ENCODE assay signal across 17 cellular contexts in genomic region chr7:118250860-118251494, GRCh38. TPM values are rescaled to one million over a fixed set of nuclear protein-coding genes. Genes with fewer than 3 reads are reported as not detected.
A peak's percentile ranks its signal among the peaks of the same experiment; 100 is the strongest.
DNase-seq lines count a peak whose midpoint lies in the region; ATAC-seq, FAIRE-seq and TF ChIP-seq lines count a peak whose summit lies in the region.
"Had no signal": no experiment of that assay in that cellular context is flagged by ENCODE, and none has a peak within 500 bp of the region (broad histone marks: within the 10 kb centered on the region; RNA-seq: fewer than 3 reads in every experiment).

No MANE protein-coding gene starts in this region.

- H3K27me3 Mint-ChIP-seq in MCF 10A (ENCODE audit: insufficient read depth, unreplicated experiment): peaks cover 81% of the 10 kb centered on the region

- H3K36me3 Mint-ChIP-seq in MCF 10A (ENCODE audit: insufficient read depth, unreplicated experiment): no peaks in the 10 kb centered on the region

- intact Hi-C loops in mammary epithelial cell (cut with micrococcal nuclease): loop anchor here (10.0 kb wide), 1 partner anchor 924 kb away; no protein-coding TSS in a partner anchor
- intact Hi-C loops in MCF 10A (cut with micrococcal nuclease): loop anchor here (10.0 kb wide), 2 partner anchors 254 to 664 kb away; no protein-coding TSS in a partner anchor

- peaks cover 2% of the 10 kb centered on the region for H3K27me3 ChIP-seq in mammary epithelial cell (ENCODE audit: insufficient read depth, low read length)
- H3K27me3 ChIP-seq: upper lobe of left lung had no signal

- H3K9ac ChIP-seq in mammary epithelial cell (ENCODE audit: insufficient read depth, low read length): no peak overlapping the region

- no peaks in the 10 kb centered on the region for H3K79me2 ChIP-seq in mammary epithelial cell (ENCODE audit: insufficient read depth, low read length)

- TF ChIP-seq CTCF in mammary epithelial cell (conservative IDR thresholded peaks at IDR 0.05 in 1 of 2, IDR thresholded peaks at IDR 0.05 in 1 of 2; ENCODE audit: extremely low read depth in 1 of 2, insufficient read depth in 1 of 2, low read depth in 1 of 2, low read length in 2 of 2) (peak; percentile 29 to 48), MCF 10A (IDR thresholded peaks at IDR 0.05; ENCODE audit: unreplicated experiment) (no peak), epithelial cell of esophagus (IDR thresholded peaks at IDR 0.05; ENCODE audit: insufficient read depth, low read depth, low read length, missing control alignments) (peak; percentile 27)

- FAIRE-seq in RCC 7860 (lab: Jason Lieb, UNC): peak; percentile 61
- FAIRE-seq: frontal cortex had no signal

- ATAC-seq in HG03175 (IDR thresholded peaks at IDR 0.05; ENCODE audit: unreplicated experiment) (no peak), HG03159 (IDR thresholded peaks at IDR 0.05; ENCODE audit: unreplicated experiment) (no peak), GM18520 (IDR thresholded peaks at IDR 0.05; ENCODE audit: unreplicated experiment) (no peak)
- ATAC-seq: left colon had no signal

- H3K4me1 ChIP-seq in mammary epithelial cell (ENCODE audit: insufficient read depth, low read length): no peaks in the 10 kb centered on the region
- H3K4me1 ChIP-seq: upper lobe of left lung had no signal

- no peak overlapping the region for H2AFZ ChIP-seq in mammary epithelial cell (ENCODE audit: low read depth, low read length)

- H3K27ac Mint-ChIP-seq in MCF 10A (ENCODE audit: low read depth, unreplicated experiment): no peak overlapping the region
- H3K27ac Mint-ChIP-seq: activated T-helper 2 cell treated with anti-CD3 and anti-CD28 coated beads, Interferon-gamma antibody, Interleukin-2, Interleukin-4, amounts not matched to agents 10 μg/mL and 5 μg/mL and 100 μg/mL, durations not matched to agents 14 hours and 24 hours and 36 hours had no signal

- BruUV-seq in mammary epithelial cell (replicated peaks; lab: Mats Ljungman, UMichigan) (no TSS peak), MCF 10A (replicated peaks; lab: Mats Ljungman, UMichigan) (no TSS peak)

- dilution Hi-C loops in mammary epithelial cell (cut with HindIII; ENCODE audit: low sequenced_read_pairs): no loop called here

- H3K9me3 Mint-ChIP-seq in MCF 10A (ENCODE audit: unreplicated experiment): no peaks in the 10 kb centered on the region
- H3K9me3 Mint-ChIP-seq: activated T-helper 2 cell treated with anti-CD3 and anti-CD28 coated beads, Interferon-gamma antibody, Interleukin-2, Interleukin-4, amounts not matched to agents 10 μg/mL and 5 μg/mL and 100 μg/mL, durations not matched to agents 14 hours and 24 hours and 36 hours had no signal

- H3K27ac ChIP-seq in mammary epithelial cell (ENCODE audit: insufficient read depth, low read depth, low read length): no peak overlapping the region
- H3K27ac ChIP-seq: HL-60, upper lobe of left lung had no signal

- H3K4me3 ChIP-seq in mammary epithelial cell (replicated peaks in 1 of 3; ENCODE audit: insufficient read depth in 1 of 3, low read depth in 2 of 3, low read length in 3 of 3) (no peak overlapping the region), epithelial cell of esophagus (ENCODE audit: low read length) (no peak overlapping the region)
- H3K4me3 ChIP-seq: upper lobe of left lung had no signal

- in situ Hi-C loops in mammary epithelial cell (cut with MboI; ENCODE audit: low sequenced_read_pairs in 2 of 2): no loop called here

- no peak overlapping the region for H3K4me2 ChIP-seq in mammary epithelial cell (ENCODE audit: insufficient read depth, low read depth, low read length)

- H3K4me3 Mint-ChIP-seq in MCF 10A (ENCODE audit: unreplicated experiment): no peak overlapping the region

- no peaks in the 10 kb centered on the region for H3K9me3 ChIP-seq in mammary epithelial cell (replicated peaks; ENCODE audit: insufficient read depth, low read length)
- H3K9me3 ChIP-seq: upper lobe of left lung had no signal

- H4K20me1 ChIP-seq in mammary epithelial cell (ENCODE audit: insufficient read depth, low read length): no peaks in the 10 kb centered on the region

- no peaks in the 10 kb centered on the region for H3K4me1 Mint-ChIP-seq in MCF 10A (ENCODE audit: insufficient read depth, unreplicated experiment)

- DNase-seq in mammary epithelial cell (no peak), MCF 10A (ENCODE audit: unreplicated experiment) (no peak), RCC 7860 (ENCODE audit: low spot score) (no peak), epithelial cell of esophagus (ENCODE audit: low read depth) (no peak), HCEC 1CT (no peak)
- DNase-seq: activated CD4-positive, alpha-beta T cell treated with anti-CD3 and anti-CD28 coated beads for 4 hours; EL; left colon; NCI-H1105 treated with DMSO at 0.1 percent for 48 hours; NCI-H524 treated with DMSO at 0.1 percent for 48 hours; upper lobe of left lung had no signal

- WGBS in mammary epithelial cell (ENCODE audit: low coverage, missing lambda C conversion rate): 59% methylated on average over 4 of the region's 4 CpGs

- H3K36me3 ChIP-seq in mammary epithelial cell (ENCODE audit: insufficient read depth, low read length): no peaks in the 10 kb centered on the region
- H3K36me3 ChIP-seq: upper lobe of left lung had no signal

- CTCF ChIA-PET in mammary epithelial cell (lab: Charles Lee; ENCODE audit: low non-redundant PET): no interaction called here
- CTCF ChIA-PET in MCF 10A (lab: Yijun Ruan, JAX): interaction anchor here (0.6 to 2.0 kb wide), 5 partner anchors 9 to 881 kb away, joined by 3 to 5 read pairs (median 3); no protein-coding TSS in a partner anchor

- POLR2A ChIA-PET in MCF 10A (lab: Yijun Ruan, JAX): no interaction called here

RNA-seq across cellular contexts. Expression of gene ANKRD7, which starts 26.5 kb away (rescaled TPM):
- total RNA-seq in mammary epithelial cell (1 to 10 TPM in 1 of 2 donors, under 1 TPM in 1; 0.35 to 1.7 TPM), MCF 10A (2022) (not detected in 2 replicates)
- polyA plus RNA-seq in mammary epithelial cell: 0.26 TPM
- not detected for polyA minus RNA-seq in mammary epithelial cell
- total RNA-seq: activated T-helper 2 cell treated with anti-CD3 and anti-CD28 coated beads, Interferon-gamma antibody, Interleukin-2, Interleukin-4, amounts not matched to agents 10 μg/mL and 5 μg/mL and 100 μg/mL, durations not matched to agents 14 hours and 24 hours and 36 hours; left colon; upper lobe of left lung had no signal
